24 cellular contexts compared by ENCODE assay signal in the genomic region with DNA sequence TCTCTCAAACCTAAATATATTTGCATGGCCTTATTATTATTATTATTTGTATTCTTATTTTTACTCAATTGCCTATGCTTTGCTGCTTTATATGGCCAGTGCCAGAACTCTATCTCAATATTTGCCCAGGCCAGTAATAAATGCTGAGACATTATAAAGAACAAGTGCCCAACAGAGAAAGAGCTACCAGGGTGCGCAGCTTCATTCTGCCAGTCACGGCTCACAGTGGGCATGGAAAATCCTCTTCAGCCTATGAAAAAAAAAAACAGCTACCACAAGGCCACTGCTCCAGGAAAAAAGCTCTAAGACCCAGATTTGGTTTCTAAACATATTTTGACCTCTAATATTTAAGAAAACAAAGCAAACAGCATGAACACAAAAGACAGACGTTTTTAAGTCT.
"Had no signal": no experiment of that assay in that cellular context is flagged by ENCODE, and none has a peak within 500 bp of the region (broad histone marks: within the 10 kb centered on the region; RNA-seq: fewer than 3 reads in every experiment).

No MANE protein-coding gene starts in this region.

- H3K36me3 Mint-ChIP-seq: memory B cell, natural killer cell, type B pancreatic cell had no signal

- ATAC-seq: foreskin keratinocyte, left ventricle myocardium superior, lower lobe of right lung, natural killer cell, pancreas, sciatic nerve had no signal

- H3K27ac ChIP-seq: coronary artery, esophagus muscularis mucosa, foreskin keratinocyte, lower lobe of right lung, neutrophil, pancreas, right atrium auricular region, stomach, testis, tibial artery had no signal

- DNase-seq: dermis blood vessel endothelial cell; effector memory CD4-positive, alpha-beta T cell; foreskin keratinocyte; left ventricle myocardium superior; lower lobe of right lung; natural killer cell; pancreas; stimulated activated CD4-positive, alpha-beta T cell treated with anti-CD3 and anti-CD28 coated beads, Interleukin-12 subunit alpha, Interleukin-12 subunit beta, amount 100 ng/mL, for 4 hours; stimulated activated CD4-positive, alpha-beta T cell treated with anti-CD3 and anti-CD28 coated beads, Interleukin-1b, Interleukin-23, amount 100 ng/mL, for 48 hours; stimulated activated CD4-positive, alpha-beta T cell treated with anti-CD3 and anti-CD28 coated beads, Interleukin-4, amount 100 ng/mL, for 1 hour; stimulated activated CD8-positive, alpha-beta memory T cell treated with anti-CD3 and anti-CD28 coated beads, Interleukin-4, amount 100 ng/mL, for 48 hours; stimulated activated naive CD4-positive, alpha-beta T cell; stomach; testis; tibial artery had no signal

- H3K27ac Mint-ChIP-seq: memory B cell, natural killer cell, progenitor cell of endocrine pancreas, type B pancreatic cell had no signal

- H3K27me3 Mint-ChIP-seq: memory B cell, progenitor cell of endocrine pancreas, type B pancreatic cell had no signal

- H3K4me3 Mint-ChIP-seq: memory B cell, natural killer cell, neural crest cell, type B pancreatic cell had no signal

- H3K9me3 Mint-ChIP-seq: neural crest cell, type B pancreatic cell had no signal

- H3K4me1 Mint-ChIP-seq: memory B cell, natural killer cell, neural crest cell had no signal
